ENCODE assay signal across 8 cellular contexts in the genomic region with DNA sequence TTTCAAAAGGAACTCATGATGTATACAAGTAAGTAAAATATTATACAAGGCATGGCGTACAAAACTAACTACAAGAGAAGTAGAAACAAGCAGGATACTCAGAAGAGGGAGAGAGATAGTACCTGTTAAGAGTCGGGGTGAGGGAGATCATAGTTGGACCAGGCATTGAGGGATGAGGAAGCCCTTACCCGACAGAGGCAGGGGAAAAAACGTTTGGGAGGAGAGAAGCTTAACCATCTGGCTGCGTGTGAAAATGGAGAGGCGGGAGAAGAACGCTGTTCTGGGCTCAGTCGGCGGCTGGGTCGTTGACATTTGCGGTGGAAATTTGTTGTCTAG. TPM values are rescaled to one million over a fixed set of nuclear protein-coding genes. Genes with fewer than 3 reads are reported as not detected.
DNase-seq lines count a peak whose midpoint lies in the region; ATAC-seq and TF ChIP-seq lines count a peak whose summit lies in the region.

No MANE protein-coding gene starts in this region.

- no peak overlapping the region for H2BK120ac ChIP-seq in neuronal stem cell (ENCODE audit: low read depth, low read length)

- H3K4me3 ChIP-seq in MM.1S (ENCODE audit: low read length): peak overlapping the region; percentile 20; the same call in 1 of the 2 replicates
- peak overlapping the region in 2 of 3 donors; percentile 84 to 89 for H3K4me3 ChIP-seq in breast epithelium
- no peak overlapping the region for H3K4me3 ChIP-seq in neuronal stem cell (ENCODE audit: low read length in 2 of 2)
- H3K4me3 ChIP-seq in Peyer's patch: peak overlapping the region in 1 of 4 donors; percentile 73

- no peak for ATAC-seq in GM21723 (IDR thresholded peaks at IDR 0.05; ENCODE audit: unreplicated experiment)

- no peak overlapping the region for H2AK5ac ChIP-seq in neuronal stem cell (ENCODE audit: low read depth, low read length)

- intact Hi-C loops in breast epithelium (cut with DNase I; ENCODE audit: low total_unique reads): loop anchor here (5.0 kb wide), 1 partner anchor 65 kb away; no protein-coding TSS in a partner anchor

- H3K27ac ChIP-seq in MM.1S (ENCODE audit: low read length) (no peak overlapping the region), breast epithelium (peak overlapping the region in 1 of 2 donors; percentile 83), neuronal stem cell (replicated peaks; ENCODE audit: low read length) (no peak overlapping the region), Peyer's patch (peak overlapping the region in 1 of 4 donors; percentile 98)

- no peak for TF ChIP-seq CTCF in MM.1S (IDR thresholded peaks at IDR 0.05; ENCODE audit: low read length)
- TF ChIP-seq CTCF in breast epithelium (IDR thresholded peaks at IDR 0.05): no peak
- no peak for TF ChIP-seq CTCF in Peyer's patch (IDR thresholded peaks at IDR 0.05)

- WGBS in neuronal stem cell (ENCODE audit: extremely low coverage in 2 of 2, insufficient read length in 2 of 2, insufficient replicate concordance in 1 of 2), 2 donors: no CpG with 5 or more reads among the region's 11 CpGs

- H2BK5ac ChIP-seq in neuronal stem cell (ENCODE audit: low read length): no peak overlapping the region

- no peak overlapping the region for H3K14ac ChIP-seq in neuronal stem cell (ENCODE audit: low read length)

- no peaks in the 10 kb centered on the region for H3K36me3 ChIP-seq in MM.1S (replicated peaks; ENCODE audit: insufficient read depth, low read length)
- H3K36me3 ChIP-seq in breast epithelium: no peaks in the 10 kb centered on the region
- no peaks in the 10 kb centered on the region for H3K36me3 ChIP-seq in neuronal stem cell (replicated peaks in 1 of 2; ENCODE audit: control insufficient read depth in 2 of 2, insufficient read depth in 2 of 2, low read length in 2 of 2)
- no peaks in the 10 kb centered on the region for H3K36me3 ChIP-seq in Peyer's patch

- H4K91ac ChIP-seq in neuronal stem cell (ENCODE audit: low read depth, low read length, poor library complexity): no peak overlapping the region

- H2AFZ ChIP-seq in MM.1S (ENCODE audit: low read length) (peak overlapping the region; percentile 54), neuronal stem cell (ENCODE audit: low read length) (peak overlapping the region; percentile 92)

- H3F3A ChIP-seq in MM.1S (ENCODE audit: insufficient read depth, low read length): no peaks in the 10 kb centered on the region

- H3K4me1 ChIP-seq in MM.1S (ENCODE audit: low read length): peaks cover 22% of the 10 kb centered on the region
- no peaks in the 10 kb centered on the region for H3K4me1 ChIP-seq in breast epithelium
- peaks cover 13 to 18% of the 10 kb centered on the region in 2 donors for H3K4me1 ChIP-seq in neuronal stem cell (ENCODE audit: control insufficient read depth in 2 of 2, insufficient read depth in 1 of 2, low read depth in 1 of 2, low read length in 2 of 2)
- peaks cover 0 to 18% (median 6%) of the 10 kb centered on the region in 4 donors for H3K4me1 ChIP-seq in Peyer's patch

- H3K79me1 ChIP-seq in neuronal stem cell (ENCODE audit: low read depth, low read length): peaks cover 2% of the 10 kb centered on the region

- H3K79me2 ChIP-seq in MM.1S (ENCODE audit: low read length): peaks cover 22% of the 10 kb centered on the region; the same call in 1 of the 2 replicates

- no peaks in the 10 kb centered on the region for H4K20me1 ChIP-seq in MM.1S (ENCODE audit: insufficient read depth, low read length)

- peak overlapping the region; percentile 64; the same call in 1 of the 2 replicates for H3K4me2 ChIP-seq in MM.1S (ENCODE audit: low read depth, low read length)
- no peak overlapping the region for H3K4me2 ChIP-seq in neuronal stem cell (ENCODE audit: insufficient read depth, low read length, poor library complexity, severe bottlenecking)

- H2BK15ac ChIP-seq in neuronal stem cell (ENCODE audit: low read length): no peak overlapping the region

- H3K9me3 ChIP-seq in MM.1S (replicated peaks; ENCODE audit: insufficient read depth, low read length) (no peaks in the 10 kb centered on the region), breast epithelium (no peaks in the 10 kb centered on the region), neuronal stem cell (replicated peaks in 1 of 2; ENCODE audit: control insufficient read depth in 2 of 2, insufficient read depth in 1 of 2, low read depth in 1 of 2, low read length in 2 of 2) (no peaks in the 10 kb centered on the region), Peyer's patch (no peaks in the 10 kb centered on the region)

- H3K9me2 ChIP-seq in MM.1S (replicated peaks; ENCODE audit: insufficient read depth, low read length): no peaks in the 10 kb centered on the region

- no peak for TF ChIP-seq POLR2A in breast epithelium (IDR thresholded peaks at IDR 0.05)
- no peak for TF ChIP-seq POLR2A in Peyer's patch (IDR thresholded peaks at IDR 0.05)

- H3K9ac ChIP-seq in MM.1S (ENCODE audit: low read length) (no peak overlapping the region), neuronal stem cell (ENCODE audit: low read depth, low read length, poor library complexity) (no peak overlapping the region)

- H3K23ac ChIP-seq in neuronal stem cell (ENCODE audit: low read depth, low read length, poor library complexity): no peak overlapping the region

- no peak overlapping the region for H3K18ac ChIP-seq in neuronal stem cell (ENCODE audit: low read length)

- DNase-seq in DMS153 (lab: John Stamatoyannopoulos, UW) (peak; percentile 58), DMS153 treated with DMSO at 0.1 percent for 48 hours (lab: John Stamatoyannopoulos, UW; ENCODE audit: unreplicated experiment) (no peak), MM.1S (no peak), breast epithelium (ENCODE audit: low spot score in 2 of 2) (no peak), neuronal stem cell (ENCODE audit: low spot score) (no peak), Peyer's patch (no peak), epidermal melanocyte (ENCODE audit: insufficient read length, low spot score) (no peak)

- no peak overlapping the region for H2BK12ac ChIP-seq in neuronal stem cell (ENCODE audit: low read length)

- no peak overlapping the region for H4K8ac ChIP-seq in neuronal stem cell (ENCODE audit: low read depth, low read length)

- no peak overlapping the region for H3K4ac ChIP-seq in neuronal stem cell (ENCODE audit: low read length)

- H3K27me3 ChIP-seq in MM.1S (replicated peaks; ENCODE audit: insufficient read depth, low read length) (no peaks in the 10 kb centered on the region; the same call in 1 of the 2 replicates), breast epithelium (no peaks in the 10 kb centered on the region), neuronal stem cell (ENCODE audit: control insufficient read depth in 3 of 3, insufficient read depth in 3 of 3, low read depth in 1 of 3, low read length in 3 of 3) (peaks cover 0 to 17% (median 5%) of the 10 kb centered on the region in 3 experiments), Peyer's patch (no peaks in the 10 kb centered on the region)

RNA-seq across cellular contexts. Expression of a gene that starts 0.6 kb away (rescaled TPM):
- total RNA-seq in breast epithelium (10 to 100 TPM in 2 of 3 donors, 1 to 10 TPM in 1; 9.8 to 13.8 (median 13.3) TPM), Peyer's patch (10 to 100 TPM in 2 of 4 donors, 1 to 10 TPM in 2; 2.1 to 40.4 (median 8.2) TPM)
- polyA plus RNA-seq in neuronal stem cell (2013, experiment 1 of 2): 8.2 TPM
- 8.1 TPM for polyA plus RNA-seq in neuronal stem cell (2013, experiment 2 of 2)

RNA-seq across cellular contexts. Expression of a gene that starts 33.6 kb away (rescaled TPM):
- 100 to 1,000 TPM; 364 to 620 (median 409) TPM for total RNA-seq in breast epithelium
- 322 TPM for polyA plus RNA-seq in neuronal stem cell (2013, experiment 1 of 2)
- 335 TPM for polyA plus RNA-seq in neuronal stem cell (2013, experiment 2 of 2)
- 1,000 to 10,000 TPM in 1 of 4 donors, 100 to 1,000 TPM in 3; 104 to 1,479 (median 689) TPM for total RNA-seq in Peyer's patch

Comparison
In these comparisons a context has a peak if more than half of its experiments do, and no peak if none do; other contexts are left out.
1. H3K4me3 ChIP-seq: peak in MM.1S (single experiment) and breast epithelium (2 of 3); none in neuronal stem cell (0 of 2).